8 cellular contexts compared by ENCODE assay signal in genomic region chr2:170264865-170265264, GRCh38.
"Had no signal": no experiment of that assay in that cellular context is flagged by ENCODE, and none has a peak within 500 bp of the region (broad histone marks: within the 10 kb centered on the region; RNA-seq: fewer than 3 reads in every experiment).

No MANE protein-coding gene starts in this region.

- H3K4me1 Mint-ChIP-seq: H9 had no signal

- H3K4me3 ChIP-seq: GM23338 had no signal

- ATAC-seq: GM23338 had no signal

- H3K4me2 ChIP-seq: GM23338 had no signal

- DNase-seq: H9, HCEC 1CT, IMR-90, KBM-7 had no signal

- H2AFZ ChIP-seq: GM23338 had no signal

- H3K4me3 Mint-ChIP-seq: GM23338, H9 had no signal

- FAIRE-seq: H1, H54, HTR-8/SVneo had no signal

- H3K27ac Mint-ChIP-seq: GM23338, H9 had no signal
